Comparison of ENCODE assay signal across 8 cellular contexts in the genomic region with DNA sequence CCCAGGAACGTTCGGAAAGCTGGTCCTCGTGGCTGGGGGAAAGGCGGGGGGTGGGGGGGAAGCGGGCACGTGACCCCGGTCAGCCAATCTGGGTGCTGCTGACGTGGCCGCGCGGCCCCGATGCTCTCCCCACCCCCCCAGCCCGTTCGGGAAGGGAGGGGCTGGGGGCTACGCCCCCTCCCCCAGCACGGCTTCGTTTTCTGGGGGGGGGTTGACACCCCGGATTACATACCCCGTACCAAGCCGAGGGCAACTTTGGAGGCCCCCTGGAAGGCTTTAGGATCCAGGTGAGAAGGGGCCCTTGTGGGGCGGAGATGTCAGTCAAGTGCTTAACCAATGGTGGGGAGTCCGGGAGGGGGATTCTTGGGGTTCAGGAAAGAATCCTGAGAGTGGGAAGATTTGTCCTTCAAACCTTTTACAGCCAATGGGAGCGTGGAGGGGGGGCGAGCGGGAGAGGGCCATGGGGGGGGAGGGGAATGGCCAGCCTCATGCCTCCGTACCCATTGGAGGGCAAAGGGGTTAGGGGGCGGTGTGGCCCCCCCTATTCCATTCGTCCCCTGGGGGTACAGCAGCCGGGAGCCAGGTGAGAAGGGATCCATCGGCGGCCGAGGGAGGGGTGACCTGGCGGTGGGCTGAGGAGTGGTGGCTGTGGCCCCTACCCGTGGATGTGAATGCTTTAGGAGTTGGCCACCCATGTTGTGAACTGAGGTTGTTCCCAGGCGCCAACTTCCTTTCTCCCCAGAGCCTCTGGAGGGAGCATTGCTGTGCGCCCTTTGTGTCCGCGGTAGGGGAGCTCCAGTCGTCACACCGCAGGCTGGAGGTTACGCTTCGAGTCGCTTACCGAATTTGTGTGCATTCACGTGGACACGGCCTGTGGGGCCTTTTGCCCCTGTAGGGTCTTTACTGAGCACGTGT. TPM values are rescaled to one million over a fixed set of nuclear protein-coding genes. Genes with fewer than 3 reads are reported as not detected.
DNase-seq lines count a peak whose midpoint lies in the region; ATAC-seq, FAIRE-seq and TF ChIP-seq lines count a peak whose summit lies in the region.

No MANE protein-coding gene starts in this region.

- peaks cover 7% of the 10 kb centered on the region for H4K20me1 ChIP-seq in fibroblast of lung (ENCODE audit: control insufficient read depth, extremely low read depth, insufficient read depth, low read length)

- peaks cover 13% of the 10 kb centered on the region for H3K4me1 ChIP-seq in fibroblast of lung (ENCODE audit: control insufficient read depth, extremely low read depth, insufficient read depth, low read length)
- H3K4me1 ChIP-seq in stomach: peaks cover 19 to 34% (median 20%) of the 10 kb centered on the region in 4 donors

- no peak for TF ChIP-seq POLR2A in stomach (IDR thresholded peaks at IDR 0.05)

- peak overlapping the region; percentile 98 for H3K27ac Mint-ChIP-seq in activated T-helper 2 cell treated with anti-CD3 and anti-CD28 coated beads, Interferon-gamma antibody, Interleukin-2, Interleukin-4, amounts not matched to agents 10 μg/mL and 5 μg/mL and 100 μg/mL, durations not matched to agents 14 hours and 24 hours and 36 hours
- H3K27ac Mint-ChIP-seq in naive B cell: peak overlapping the region; percentile 98 to 100 (median 99)

- FAIRE-seq in HTR-8/SVneo (lab: Jason Lieb, UNC): peak; percentile 31

- peak overlapping the region; percentile 97 for H3K9ac ChIP-seq in fibroblast of lung (ENCODE audit: insufficient read depth, low read length)

- H3K4me2 ChIP-seq in fibroblast of lung (ENCODE audit: extremely low read depth, insufficient read depth, low read length): peak overlapping the region; percentile 99

- 0 to 1% (median 0%) methylated on average over 20 to 47 of the region's 47 CpGs for WGBS in stomach, 5 donors

- H3K27me3 Mint-ChIP-seq in activated T-helper 2 cell treated with anti-CD3 and anti-CD28 coated beads, Interferon-gamma antibody, Interleukin-2, Interleukin-4, amounts not matched to agents 10 μg/mL and 5 μg/mL and 100 μg/mL, durations not matched to agents 14 hours and 24 hours and 36 hours (ENCODE audit: low read depth): no peaks in the 10 kb centered on the region
- H3K27me3 Mint-ChIP-seq in naive B cell: no peaks in the 10 kb centered on the region

- H3K36me3 Mint-ChIP-seq in activated T-helper 2 cell treated with anti-CD3 and anti-CD28 coated beads, Interferon-gamma antibody, Interleukin-2, Interleukin-4, amounts not matched to agents 10 μg/mL and 5 μg/mL and 100 μg/mL, durations not matched to agents 14 hours and 24 hours and 36 hours (ENCODE audit: low read depth): peaks cover 43% of the 10 kb centered on the region
- H3K36me3 Mint-ChIP-seq in naive B cell: peaks cover 14 to 28% of the 10 kb centered on the region in 2 donors

- H3K4me3 ChIP-seq in fibroblast of lung (replicated peaks in 1 of 4; ENCODE audit: control extremely low read depth in 1 of 4, insufficient read depth in 1 of 4, low read depth in 3 of 4, low read length in 4 of 4): peak overlapping the region; percentile 73 to 85 (median 80)
- H3K4me3 ChIP-seq in stomach: peak overlapping the region; percentile 73 to 99 (median 88)

- peak overlapping the region; percentile 94 for H3K4me3 Mint-ChIP-seq in activated T-helper 2 cell treated with anti-CD3 and anti-CD28 coated beads, Interferon-gamma antibody, Interleukin-2, Interleukin-4, amounts not matched to agents 10 μg/mL and 5 μg/mL and 100 μg/mL, durations not matched to agents 14 hours and 24 hours and 36 hours (ENCODE audit: low read depth)
- H3K4me3 Mint-ChIP-seq in naive B cell: peak overlapping the region; percentile 93 to 100 (median 97)

- H3K9me3 ChIP-seq in fibroblast of lung (ENCODE audit: control insufficient read depth, insufficient read depth, low read depth, low read length): no peaks in the 10 kb centered on the region
- H3K9me3 ChIP-seq in stomach: no peaks in the 10 kb centered on the region

- TF ChIP-seq CTCF in fibroblast of lung (conservative IDR thresholded peaks at IDR 0.05 in 1 of 2, IDR thresholded peaks at IDR 0.05 in 1 of 2; ENCODE audit: low read depth in 1 of 2, low read length in 2 of 2) (peak; percentile 31 to 34), stomach (IDR thresholded peaks at IDR 0.05) (no peak)

- H3K9me3 Mint-ChIP-seq in activated T-helper 2 cell treated with anti-CD3 and anti-CD28 coated beads, Interferon-gamma antibody, Interleukin-2, Interleukin-4, amounts not matched to agents 10 μg/mL and 5 μg/mL and 100 μg/mL, durations not matched to agents 14 hours and 24 hours and 36 hours: no peaks in the 10 kb centered on the region
- H3K9me3 Mint-ChIP-seq in naive B cell: no peaks in the 10 kb centered on the region

- ATAC-seq in naive B cell (ENCODE audit: low read depth in 2 of 2): peak; percentile 11 to 13

- DNase-seq in NCI-H526 (lab: John Stamatoyannopoulos, UW) (peak; percentile 77 to 91), NCI-H526 treated with DMSO at 0.1 percent for 48 hours (lab: John Stamatoyannopoulos, UW) (no peak), HTR-8/SVneo (ENCODE audit: insufficient read length, low spot score) (peak; percentile 69), fibroblast of lung (ENCODE audit: low read depth in 2 of 2) (peak; percentile 80 to 89), naive B cell (peak; percentile 45), stomach (peak; percentile 79)
- DNase-seq in activated T-helper 2 cell treated with anti-CD3 and anti-CD28 coated beads, Interferon-gamma antibody, Interleukin-2, Interleukin-4, amounts not matched to agents 10 μg/mL and 5 μg/mL and 100 μg/mL, durations not matched to agents 14 hours and 24 hours and 36 hours (ENCODE audit: low spot score): no peak

- H3K27ac ChIP-seq in fibroblast of lung (ENCODE audit: insufficient read depth, low read length): peak overlapping the region; percentile 100
- peak overlapping the region; percentile 93 to 100 (median 99) for H3K27ac ChIP-seq in stomach

- peak overlapping the region; percentile 71 for H2AFZ ChIP-seq in fibroblast of lung (ENCODE audit: low read length)

- intact Hi-C loops in activated T-helper 2 cell treated with anti-CD3 and anti-CD28 coated beads, Interferon-gamma antibody, Interleukin-2, Interleukin-4, amounts not matched to agents 10 μg/mL and 5 μg/mL and 100 μg/mL, durations not matched to agents 14 hours and 24 hours and 36 hours (cut with micrococcal nuclease): loop anchor here (1.0 to 2.0 kb wide), 2 partner anchors 24 to 36 kb away; no protein-coding TSS in a partner anchor
- intact Hi-C loops in stomach (cut with DNase I; ENCODE audit: low total_unique reads): no loop called here

- peaks cover 28% of the 10 kb centered on the region for H3K4me1 Mint-ChIP-seq in activated T-helper 2 cell treated with anti-CD3 and anti-CD28 coated beads, Interferon-gamma antibody, Interleukin-2, Interleukin-4, amounts not matched to agents 10 μg/mL and 5 μg/mL and 100 μg/mL, durations not matched to agents 14 hours and 24 hours and 36 hours (ENCODE audit: low read depth)
- peaks cover 55 to 59% (median 57%) of the 10 kb centered on the region in 3 donors for H3K4me1 Mint-ChIP-seq in naive B cell

- no peak for TF ChIP-seq EP300 in stomach (IDR thresholded peaks at IDR 0.05)

- peaks cover 10% of the 10 kb centered on the region for H3K36me3 ChIP-seq in fibroblast of lung (ENCODE audit: control insufficient read depth, insufficient read depth, low read length)
- H3K36me3 ChIP-seq in stomach: peaks cover 11 to 19% (median 15%) of the 10 kb centered on the region in 4 donors

- H3K27me3 ChIP-seq in fibroblast of lung (ENCODE audit: control insufficient read depth, insufficient read depth, low read length) (no peaks in the 10 kb centered on the region), stomach (no peaks in the 10 kb centered on the region)

- peaks cover 28% of the 10 kb centered on the region for H3K79me2 ChIP-seq in fibroblast of lung (ENCODE audit: control insufficient read depth, insufficient read depth, low read length)

RNA-seq across cellular contexts. Expression of gene BRD2, which starts 0.6 kb away (rescaled TPM):
- polyA plus RNA-seq in PFSK-1 (2012; ENCODE audit: insufficient read length, low read depth): 129 TPM
- 295 and 306 TPM in 2 replicates for total RNA-seq in activated T-helper 2 cell treated with anti-CD3 and anti-CD28 coated beads, Interferon-gamma antibody, Interleukin-2, Interleukin-4, amounts not matched to agents 10 μg/mL and 5 μg/mL and 100 μg/mL, durations not matched to agents 14 hours and 24 hours and 36 hours
- total RNA-seq in fibroblast of lung (59.3 and 75.6 TPM in 2 replicates), stomach (100 to 1,000 TPM; 111 to 538 (median 190) TPM)
- polyA plus RNA-seq in fibroblast of lung (126 and 154 TPM in 2 replicates), naive B cell (ENCODE audit: low read depth in 6 of 6) (100 to 1,000 TPM in 1 of 6 donors, 10 to 100 TPM in 5; 26.9 to 148 (median 48.5) TPM), stomach (10 to 100 TPM; 70.7 to 78.7 (median 74.4) TPM)
- 97.2 and 108 TPM in 2 replicates for polyA plus RNA-seq in fibroblast of lung (2012)
- polyA minus RNA-seq in fibroblast of lung (ENCODE audit: low replicate concordance): 103 and 130 TPM in 2 replicates

RNA-seq across cellular contexts. Expression of gene HLA-DMA, which starts 16.1 kb away (rescaled TPM):
- not detected for polyA plus RNA-seq in PFSK-1 (2012; ENCODE audit: insufficient read length, low read depth)
- total RNA-seq in activated T-helper 2 cell treated with anti-CD3 and anti-CD28 coated beads, Interferon-gamma antibody, Interleukin-2, Interleukin-4, amounts not matched to agents 10 μg/mL and 5 μg/mL and 100 μg/mL, durations not matched to agents 14 hours and 24 hours and 36 hours: 15.9 and 19.0 TPM in 2 replicates
- total RNA-seq in fibroblast of lung (9.8 and 12.1 TPM in 2 replicates), stomach (100 to 1,000 TPM in 1 of 5 donors, 10 to 100 TPM in 2, 1 to 10 TPM in 1, under 1 TPM in 1; 0.87 to 129 (median 34.4) TPM)
- polyA plus RNA-seq in fibroblast of lung (3.7 and 7.1 TPM in 2 replicates), naive B cell (ENCODE audit: low read depth in 6 of 6) (1,000 to 10,000 TPM; 1,101 to 1,557 (median 1,371) TPM), stomach (10 to 100 TPM; 15.1 to 93.2 (median 30.0) TPM)
- polyA plus RNA-seq in fibroblast of lung (2012): 6.0 and 13.7 TPM in 2 replicates
- polyA minus RNA-seq in fibroblast of lung (ENCODE audit: low replicate concordance): 4.1 and 20.2 TPM in 2 replicates

RNA-seq across cellular contexts. Expression of gene HLA-DMB, which starts 28.2 kb away (rescaled TPM):
- not detected for polyA plus RNA-seq in PFSK-1 (2012; ENCODE audit: insufficient read length, low read depth)
- total RNA-seq in activated T-helper 2 cell treated with anti-CD3 and anti-CD28 coated beads, Interferon-gamma antibody, Interleukin-2, Interleukin-4, amounts not matched to agents 10 μg/mL and 5 μg/mL and 100 μg/mL, durations not matched to agents 14 hours and 24 hours and 36 hours: 1.3 and 1.4 TPM in 2 replicates
- total RNA-seq in fibroblast of lung: 0.51 and 0.83 TPM in 2 replicates
- 0.28 TPM in 2 replicates for polyA plus RNA-seq in fibroblast of lung
- polyA plus RNA-seq in fibroblast of lung (2012): 0.09 and 0.15 TPM in 2 replicates
- not detected in 2 replicates for polyA minus RNA-seq in fibroblast of lung (ENCODE audit: low replicate concordance)
- polyA plus RNA-seq in naive B cell (ENCODE audit: low read depth in 6 of 6): 1,000 to 10,000 TPM; 1,171 to 1,354 (median 1,198) TPM
- 10 to 100 TPM in 2 of 5 donors, 1 to 10 TPM in 2, not detected in 1; 7.6 to 27.1 (median 13.4) TPM for total RNA-seq in stomach
- polyA plus RNA-seq in stomach: 10 to 100 TPM in 2 of 3 donors, 1 to 10 TPM in 1; 8.1 to 25.3 (median 11.8) TPM

RNA-seq across cellular contexts. Expression of gene HLA-DOA, which starts 40.4 kb away (rescaled TPM):
- polyA plus RNA-seq in PFSK-1 (2012; ENCODE audit: insufficient read length, low read depth): not detected
- 0.28 and 0.37 TPM in 2 replicates for total RNA-seq in activated T-helper 2 cell treated with anti-CD3 and anti-CD28 coated beads, Interferon-gamma antibody, Interleukin-2, Interleukin-4, amounts not matched to agents 10 μg/mL and 5 μg/mL and 100 μg/mL, durations not matched to agents 14 hours and 24 hours and 36 hours
- not detected in 2 replicates for total RNA-seq in fibroblast of lung
- polyA plus RNA-seq in fibroblast of lung: not detected in 2 replicates
- not detected in 2 replicates for polyA plus RNA-seq in fibroblast of lung (2012)
- polyA minus RNA-seq in fibroblast of lung (ENCODE audit: low replicate concordance): not detected in 2 replicates
- polyA plus RNA-seq in naive B cell (ENCODE audit: low read depth in 6 of 6): 100 to 1,000 TPM; 219 to 598 (median 388) TPM
- 1 to 10 TPM in 2 of 5 donors, under 1 TPM in 2, not detected in 1; 0.45 to 3.9 (median 1.9) TPM for total RNA-seq in stomach
- polyA plus RNA-seq in stomach: 1 to 10 TPM in 1 of 3 donors, under 1 TPM in 2; 0.62 to 2.1 (median 0.92) TPM

Comparison
In these comparisons a context has a peak if more than half of its experiments do, and no peak if none do; other contexts are left out.
1. DNase-seq: peak in NCI-H526 (2 of 2), HTR-8/SVneo (single experiment), fibroblast of lung (2 of 2), naive B cell (single experiment) and stomach (single experiment); none in NCI-H526 treated with DMSO at 0.1 percent for 48 hours (single experiment) and activated T-helper 2 cell treated with anti-CD3 and anti-CD28 coated beads, Interferon-gamma antibody, Interleukin-2, Interleukin-4, amounts not matched to agents 10 μg/mL and 5 μg/mL and 100 μg/mL, durations not matched to agents 14 hours and 24 hours and 36 hours (single experiment).
2. CTCF ChIP-seq: peak in fibroblast of lung (2 of 2); none in stomach (0 of 7).